11 cellular contexts compared by ENCODE assay signal in the genomic region with DNA sequence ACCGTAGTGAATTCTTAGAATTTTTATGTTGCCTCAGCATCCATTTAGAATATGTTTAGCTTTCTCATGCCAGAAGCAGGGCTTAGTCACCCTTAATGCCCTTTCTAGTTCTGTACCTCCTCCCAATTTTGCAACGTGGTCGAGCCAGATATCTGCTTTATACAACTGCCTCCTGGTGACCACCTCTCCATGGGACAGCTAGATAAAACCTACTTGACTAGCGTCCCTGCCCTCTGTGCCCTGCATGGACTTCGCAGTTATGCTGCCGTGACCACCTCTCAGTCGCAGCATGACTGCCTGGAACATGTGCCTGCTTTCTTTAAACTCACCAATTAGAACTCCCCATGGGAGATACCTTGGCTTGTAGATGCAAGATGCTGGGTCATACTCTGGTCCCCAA. TPM values are rescaled to one million over a fixed set of nuclear protein-coding genes. Genes with fewer than 3 reads are reported as not detected.
"Had no signal": no experiment of that assay in that cellular context is flagged by ENCODE, and none has a peak within 500 bp of the region (broad histone marks: within the 10 kb centered on the region; RNA-seq: fewer than 3 reads in every experiment).

No MANE protein-coding gene starts in this region.

RNA-seq across cellular contexts. Expression of a gene that starts 47.4 kb away (rescaled TPM):
- total RNA-seq: kidney epithelial cell, left ventricle myocardium inferior, lower leg skin, mesothelial cell of epicardium, osteocyte, psoas muscle, sigmoid colon, suprapubic skin, thoracic aorta, upper lobe of right lung had no signal
- polyA plus RNA-seq: small intestine had no signal
